Comparison of ENCODE assay signal across 25 cellular contexts in the genomic region with DNA sequence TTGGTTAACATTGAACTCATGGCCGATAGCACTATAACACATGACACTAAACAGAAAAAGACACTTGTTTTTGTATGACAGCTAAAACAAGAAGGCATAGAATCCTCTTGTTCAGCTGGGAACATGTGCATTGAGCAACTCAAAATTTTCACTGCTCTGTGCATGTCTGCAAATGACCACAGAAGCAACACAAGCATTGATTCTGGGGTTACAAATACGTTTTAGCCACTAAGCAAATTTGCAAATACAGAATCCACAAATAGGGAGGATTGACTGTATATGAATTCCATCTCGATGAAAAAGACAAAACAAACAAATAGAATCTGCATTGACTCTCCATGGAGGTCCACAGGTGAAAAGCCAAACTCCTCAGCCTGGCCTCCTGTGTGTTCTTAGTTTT.
"Had no signal": no experiment of that assay in that cellular context is flagged by ENCODE, and none has a peak within 500 bp of the region (broad histone marks: within the 10 kb centered on the region; RNA-seq: fewer than 3 reads in every experiment).

No MANE protein-coding gene starts in this region.

- ATAC-seq: effector memory CD8-positive, alpha-beta T cell; esophagus mucosa; gastrocnemius medialis; heart right ventricle; left cardiac atrium; left lung; left ventricle myocardium superior; lower lobe of right lung; mucosa of descending colon had no signal

- DNase-seq: colonic mucosa; cortex of kidney; effector CD8-positive, alpha-beta T cell; effector memory CD8-positive, alpha-beta T cell; endodermal cell; erythroblast; esophagus squamous epithelium; foreskin fibroblast; foreskin melanocyte; gastrocnemius medialis; glutamatergic neuron; head of caudate nucleus; heart right ventricle; hippocampal formation; left cardiac atrium; left lung; left ventricle myocardium superior; lower lobe of right lung; mesenchymal stem cell; mucosa of descending colon had no signal

- H3K27me3 ChIP-seq: colonic mucosa, left lung had no signal

- H3K4me1 ChIP-seq: colonic mucosa, gastrocnemius medialis, heart right ventricle, left lung, lower lobe of right lung had no signal

- H3K27ac ChIP-seq: colonic mucosa, epithelial cell of prostate, esophagus squamous epithelium, gastrocnemius medialis, heart right ventricle, left lung, lower lobe of right lung had no signal

- H3K9me3 ChIP-seq: colonic mucosa, esophagus squamous epithelium, gastrocnemius medialis, left lung, lower lobe of right lung, mucosa of descending colon had no signal

- FAIRE-seq: endometrium, islet of Langerhans, keratinocyte had no signal

- H3K36me3 ChIP-seq: colonic mucosa, gastrocnemius medialis, heart right ventricle, left lung had no signal

- H3K4me3 ChIP-seq: colonic mucosa, esophagus squamous epithelium, gastrocnemius medialis, heart right ventricle, left lung, lower lobe of right lung, mucosa of descending colon had no signal
